Comparison of ENCODE assay signal across 29 cellular contexts in the genomic region with DNA sequence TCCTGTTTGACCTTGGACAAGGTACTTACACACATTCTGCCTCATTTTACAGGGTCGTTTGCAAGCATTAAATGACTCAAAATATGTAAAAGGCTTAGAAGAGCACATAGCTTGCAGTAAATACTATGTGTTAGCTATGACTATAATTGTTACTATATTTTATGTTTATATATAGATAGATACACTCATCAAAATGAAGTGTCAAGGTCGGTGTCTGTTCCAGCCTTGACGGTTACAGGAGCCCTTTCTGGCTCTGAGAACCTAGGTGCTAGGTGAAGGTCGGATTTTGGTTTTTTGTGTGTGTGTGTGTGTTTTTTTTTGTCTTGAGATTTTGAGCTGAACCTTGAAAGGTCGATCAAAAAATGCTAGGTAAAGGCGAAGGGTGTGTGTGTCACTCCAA. TPM values are rescaled to one million over a fixed set of nuclear protein-coding genes. Genes with fewer than 3 reads are reported as not detected.
"Had no signal": no experiment of that assay in that cellular context is flagged by ENCODE, and none has a peak within 500 bp of the region (broad histone marks: within the 10 kb centered on the region; RNA-seq: fewer than 3 reads in every experiment).

No MANE protein-coding gene starts in this region.

- H3K27me3 ChIP-seq: ascending aorta, breast epithelium, cardiac muscle cell, colonic mucosa, esophagus squamous epithelium, gastroesophageal sphincter had no signal

- H3K4me1 Mint-ChIP-seq: activated B cell treated with CpG ODN at 0.5 μM for 24 hours; activated naive CD4-positive, alpha-beta T cell treated with anti-CD3 and anti-CD28 coated beads, Interleukin-2, amount 10 ng/mL, durations not matched to agents 7 days and 5 days; activated naive CD8-positive, alpha-beta T cell treated with anti-CD3 and anti-CD28 coated beads, Interleukin-2, amount 10 ng/mL, durations not matched to agents 7 days and 5 days had no signal

- DNase-seq: activated B cell treated with CpG ODN at 0.5 μM for 24 hours; activated CD4-positive, alpha-beta T cell treated with anti-CD3 and anti-CD28 coated beads for 48 hours; activated CD4-positive, alpha-beta T cell treated with anti-CD3 and anti-CD28 coated beads, Interleukin-2, amount 50 U/mL, for 1 hour; activated CD4-positive, alpha-beta T cell treated with anti-CD3 and anti-CD28 coated beads, Interleukin-2, amount 50 U/mL, for 48 hours; activated CD8-positive, alpha-beta memory T cell treated with anti-CD3 and anti-CD28 coated beads for 24 hours; activated CD8-positive, alpha-beta T cell treated with anti-CD3 and anti-CD28 coated beads for 36 hours; activated gamma-delta T cell; activated naive CD4-positive, alpha-beta T cell; activated naive CD4-positive, alpha-beta T cell treated with anti-CD3 and anti-CD28 coated beads, Interleukin-2, amount 10 ng/mL, durations not matched to agents 7 days and 5 days; activated naive CD8-positive, alpha-beta T cell treated with anti-CD3 and anti-CD28 coated beads, Interleukin-2, amount 10 ng/mL, durations not matched to agents 7 days and 5 days; activated T-cell treated with anti-CD3 and anti-CD28 coated beads, Interleukin-2, amount 50 U/mL, for 4 hours; central memory CD4-positive, alpha-beta T cell; cerebellar nuclear complex; colonic mucosa; effector CD8-positive, alpha-beta T cell; esophagus squamous epithelium; foreskin melanocyte; T-helper 2 cell; WERI-Rb-1 had no signal

- H3K4me1 ChIP-seq: ascending aorta, breast epithelium, colonic mucosa, esophagus squamous epithelium had no signal

- H3K27me3 Mint-ChIP-seq: activated B cell treated with CpG ODN at 0.5 μM for 24 hours; activated CD8-positive, alpha-beta T cell treated with anti-CD3 and anti-CD28 coated beads for 36 hours; activated naive CD4-positive, alpha-beta T cell treated with anti-CD3 and anti-CD28 coated beads, Interleukin-2, amount 10 ng/mL, durations not matched to agents 7 days and 5 days; activated naive CD8-positive, alpha-beta T cell treated with anti-CD3 and anti-CD28 coated beads, Interleukin-2, amount 10 ng/mL, durations not matched to agents 7 days and 5 days had no signal

- H3K9me3 Mint-ChIP-seq: activated B cell treated with CpG ODN at 0.5 μM for 24 hours; activated CD8-positive, alpha-beta T cell treated with anti-CD3 and anti-CD28 coated beads for 36 hours; activated naive CD4-positive, alpha-beta T cell treated with anti-CD3 and anti-CD28 coated beads, Interleukin-2, amount 10 ng/mL, durations not matched to agents 7 days and 5 days; activated naive CD4-positive, alpha-beta T cell treated with anti-CD3 and anti-CD28 coated beads, Interleukin-2, amount 50 U/mL, for 72 hours; activated naive CD8-positive, alpha-beta T cell treated with anti-CD3 and anti-CD28 coated beads, Interleukin-2, amount 10 ng/mL, durations not matched to agents 7 days and 5 days; activated T-cell treated with anti-CD3 and anti-CD28 coated beads, Interleukin-2, amount 50 U/mL, for 4 hours had no signal

- H3K27ac ChIP-seq: ascending aorta, breast epithelium, cardiac muscle cell, colonic mucosa, epithelial cell of prostate, esophagus squamous epithelium, gastroesophageal sphincter, WERI-Rb-1 had no signal

- H3K9me3 ChIP-seq: ascending aorta, breast epithelium, colonic mucosa, esophagus squamous epithelium, gastroesophageal sphincter had no signal

- H3K4me3 Mint-ChIP-seq: activated B cell treated with CpG ODN at 0.5 μM for 24 hours; activated CD8-positive, alpha-beta T cell treated with anti-CD3 and anti-CD28 coated beads for 36 hours; activated naive CD4-positive, alpha-beta T cell treated with anti-CD3 and anti-CD28 coated beads, Interleukin-2, amount 10 ng/mL, durations not matched to agents 7 days and 5 days; activated naive CD8-positive, alpha-beta T cell treated with anti-CD3 and anti-CD28 coated beads, Interleukin-2, amount 10 ng/mL, durations not matched to agents 7 days and 5 days; activated T-cell treated with anti-CD3 and anti-CD28 coated beads, Interleukin-2, amount 50 U/mL, for 4 hours; brain had no signal

- ATAC-seq: activated CD4-positive, CD25-positive, alpha-beta regulatory T cell treated with anti-CD3 and anti-CD28 coated beads, Interleukin-2, amount 50 U/mL, for 24 hours; activated CD8-positive, alpha-beta T cell treated with anti-CD3 and anti-CD28 coated beads for 36 hours; activated naive CD4-positive, alpha-beta T cell treated with anti-CD3 and anti-CD28 coated beads, Interleukin-2, amount 50 U/mL, for 72 hours; activated T-cell treated with anti-CD3 and anti-CD28 coated beads, Interleukin-2, amount 50 U/mL, for 4 hours; gastroesophageal sphincter had no signal

- H3K36me3 ChIP-seq: breast epithelium, cardiac muscle cell, colonic mucosa had no signal

- H3K27ac Mint-ChIP-seq: activated B cell treated with CpG ODN at 0.5 μM for 24 hours; activated CD8-positive, alpha-beta T cell treated with anti-CD3 and anti-CD28 coated beads for 36 hours; activated naive CD4-positive, alpha-beta T cell treated with anti-CD3 and anti-CD28 coated beads, Interleukin-2, amount 10 ng/mL, durations not matched to agents 7 days and 5 days; activated naive CD4-positive, alpha-beta T cell treated with anti-CD3 and anti-CD28 coated beads, Interleukin-2, amount 50 U/mL, for 72 hours; activated naive CD8-positive, alpha-beta T cell treated with anti-CD3 and anti-CD28 coated beads, Interleukin-2, amount 10 ng/mL, durations not matched to agents 7 days and 5 days had no signal

- H3K4me3 ChIP-seq: ascending aorta, breast epithelium, cardiac muscle cell, colonic mucosa, esophagus squamous epithelium, gastroesophageal sphincter had no signal

RNA-seq across cellular contexts. Expression of gene PLA2G3, which starts 47.3 kb away (rescaled TPM):
- total RNA-seq: activated B cell treated with CpG ODN at 0.5 μM for 24 hours; activated CD8-positive, alpha-beta T cell treated with anti-CD3 and anti-CD28 coated beads for 36 hours; activated naive CD4-positive, alpha-beta T cell treated with anti-CD3 and anti-CD28 coated beads, Interleukin-2, amount 50 U/mL, for 72 hours; activated naive CD8-positive, alpha-beta T cell treated with anti-CD3 and anti-CD28 coated beads, Interleukin-2, amount 10 ng/mL, durations not matched to agents 7 days and 5 days; activated T-cell treated with anti-CD3 and anti-CD28 coated beads, Interleukin-2, amount 50 U/mL, for 4 hours; ascending aorta; breast epithelium; glomerular endothelial cell; T-helper 1 cell treated with Interleukin-12 subunit alpha and Interleukin-12 subunit beta and Interleukin-4 antibody, amounts not matched to agents 30 ng/mL and 1 ng/mL, for 36 hours had no signal
